In the genomic region with DNA sequence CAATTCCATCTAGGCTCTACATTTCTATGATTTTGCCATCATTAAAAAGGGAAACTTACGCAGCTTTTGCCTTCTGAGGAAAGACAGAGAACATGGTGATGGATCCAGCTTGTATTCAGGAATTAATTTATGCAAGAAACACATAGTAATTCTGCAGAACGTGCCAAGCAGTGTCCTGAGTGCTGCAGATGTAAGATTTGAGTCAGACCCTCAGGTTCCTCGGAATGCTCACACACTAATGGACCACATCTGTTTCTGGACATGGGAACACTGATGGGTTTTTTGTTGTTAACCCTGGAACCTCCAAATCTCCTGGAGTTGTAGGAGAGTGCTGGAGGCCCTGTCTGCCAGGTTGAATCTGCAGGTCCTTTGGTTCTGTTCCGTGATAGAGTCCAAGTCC, we compare ENCODE assay signal across 34 cellular contexts.
"Had no signal": no experiment of that assay in that cellular context is flagged by ENCODE, and none has a peak within 500 bp of the region (broad histone marks: within the 10 kb centered on the region; RNA-seq: fewer than 3 reads in every experiment).

No MANE protein-coding gene starts in this region.

- H3K36me3 ChIP-seq: MG63 had no signal

- H3K4me3 ChIP-seq: MG63 had no signal

- H3K9me3 ChIP-seq: MG63 had no signal

- DNase-seq: Karpas-422, Kasumi-1, MG63, MM.1S, MV-4-11, NCI-H1048, NCI-H1092, NCI-H1092 treated with DMSO at 0.1 percent for 48 hours, NCI-H1105, NCI-H1105 treated with DMSO at 0.1 percent for 48 hours, NCI-H1417, NCI-H1417 treated with DMSO at 0.1 percent for 48 hours, NCI-H1436, NCI-H1436 treated with DMSO at 0.1 percent for 48 hours, NCI-H146, NCI-H1694, NCI-H1694 treated with DMSO at 0.1 percent for 48 hours, NCI-H187, NCI-H187 treated with DMSO at 0.1 percent for 48 hours, NCI-H1930, NCI-H2029, NCI-H2029 treated with DMSO at 0.1 percent for 48 hours, NCI-H2081, NCI-H2081 treated with DMSO at 0.1 percent for 48 hours, NCI-H2171, NCI-H2171 treated with DMSO at 0.1 percent for 48 hours, NCI-H2227 treated with DMSO at 0.1 percent for 48 hours, NCI-H226, NCI-H345, NCI-H446, NCI-H446 treated with DMSO at 0.1 percent for 48 hours, NCI-H510A, NCI-H510A treated with DMSO at 0.1 percent for 48 hours, NCI-H524 had no signal

- H3K27me3 ChIP-seq: MG63 had no signal
